In the genomic region with DNA sequence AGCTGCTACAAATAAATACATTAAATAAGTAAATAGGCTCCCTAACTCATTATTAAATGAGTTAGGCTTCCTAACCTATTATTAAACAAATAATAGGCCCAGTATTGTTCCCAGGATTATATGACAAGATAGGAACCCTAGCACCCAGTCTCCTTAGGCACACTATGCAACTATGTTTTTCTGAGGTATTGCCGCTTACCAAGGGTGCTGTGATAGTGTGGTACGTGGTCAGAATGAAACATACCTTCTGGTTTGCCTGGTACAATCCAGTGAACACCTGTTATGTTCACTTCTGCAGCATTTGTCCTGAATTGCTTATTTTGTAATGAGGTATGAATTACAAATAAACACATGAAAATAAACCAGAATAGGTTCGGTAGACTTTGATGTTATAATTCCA, we compare ENCODE assay signal across 9 cellular contexts.
"Had no signal": no experiment of that assay in that cellular context is flagged by ENCODE, and none has a peak within 500 bp of the region (broad histone marks: within the 10 kb centered on the region; RNA-seq: fewer than 3 reads in every experiment).

No MANE protein-coding gene starts in this region.

- H2AFZ ChIP-seq: GM23248, GM23338 had no signal

- H3K27ac ChIP-seq: GM23248 had no signal

- H3K27ac Mint-ChIP-seq: GM23338, H9, HFFc6 had no signal

- H3K4me1 Mint-ChIP-seq: GM23338, H9 had no signal

- H3K4me3 ChIP-seq: GM23248, GM23338, HAP-1 had no signal

- H3K9me3 Mint-ChIP-seq: HFFc6 had no signal

- H3K4me2 ChIP-seq: GM23338 had no signal

- H3K9me3 ChIP-seq: HAP-1 had no signal

- H3K36me3 ChIP-seq: HAP-1 had no signal

- H3K9ac ChIP-seq: GM23248 had no signal

- DNase-seq: GM23248, GOT3, H7, H9, HCEC 1CT, HFFc6 had no signal

- ATAC-seq: GM23338, HCT116 had no signal

- H3K4me3 Mint-ChIP-seq: GM23338, H9, HFFc6 had no signal
